1 cellular context compared by ENCODE assay signal in the genomic region with DNA sequence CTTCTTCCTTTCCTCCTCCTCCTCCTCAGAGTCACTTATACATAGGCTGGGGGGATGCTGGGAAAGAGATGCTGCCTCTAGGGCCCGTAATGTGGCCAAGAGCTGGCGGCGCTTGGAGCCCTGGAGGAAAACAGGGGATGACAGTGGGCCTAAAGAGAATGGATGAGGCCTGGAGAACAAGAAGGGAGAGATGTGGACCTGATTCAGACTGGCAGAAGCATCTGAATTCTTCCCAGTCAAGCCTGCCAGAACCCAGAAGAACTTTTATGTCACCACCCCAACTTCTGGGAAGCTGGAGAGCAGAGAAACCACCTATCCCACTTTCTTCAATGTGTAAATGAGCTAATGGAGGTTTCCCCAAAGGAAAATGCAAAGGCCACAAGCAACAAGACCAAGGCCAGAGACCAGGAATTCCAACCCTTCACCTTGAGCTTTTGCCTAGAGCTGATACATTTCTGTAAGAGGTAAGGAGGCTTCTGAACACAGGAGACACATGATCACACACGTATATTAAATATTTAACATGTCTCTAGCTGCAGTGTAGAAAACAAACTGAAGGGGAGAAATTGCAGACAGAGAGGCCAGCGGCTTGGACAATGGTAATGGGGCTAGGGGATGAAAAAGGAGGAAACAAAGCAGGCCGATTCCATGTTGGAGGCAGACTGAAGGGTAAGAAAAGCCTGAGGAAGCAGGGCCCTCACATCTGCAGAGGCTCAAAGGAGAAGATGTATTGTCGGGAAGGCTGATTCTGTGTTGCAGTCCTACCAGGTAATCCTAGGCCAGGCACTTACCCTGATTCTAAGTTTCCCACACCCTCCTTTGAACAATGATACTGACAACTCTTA.
A peak's percentile ranks its signal among the peaks of the same experiment; 100 is the strongest.
TF ChIP-seq lines count a peak whose summit lies in the region.

No MANE protein-coding gene starts in this region.

TF ChIP-seq in K562, 482 proteins besides CTCF, POLR2A, EP300 and RAD21:
- TF ChIP-seq FUS (optimal IDR thresholded peaks at IDR 0.05; ENCODE audit: low read depth, low read length) (no peak), HDGF (IDR thresholded peaks at IDR 0.05) (0 out of 2 replicates have a peak, but pooled peaks have one; percentile 9)
